11 cellular contexts compared by ENCODE assay signal in genomic region chr6:50635429-50635828, GRCh38.
"Had no signal": no experiment of that assay in that cellular context is flagged by ENCODE, and none has a peak within 500 bp of the region (broad histone marks: within the 10 kb centered on the region; RNA-seq: fewer than 3 reads in every experiment).

No MANE protein-coding gene starts in this region.

- H3K4me3 ChIP-seq: GM23248, GM23338, HAP-1 had no signal

- H3K4me2 ChIP-seq: GM23338 had no signal

- FAIRE-seq: H1, H54 had no signal

- H3K36me3 ChIP-seq: HAP-1 had no signal

- H3K9me3 ChIP-seq: HAP-1 had no signal

- ATAC-seq: GM23338, HCT116 had no signal

- H2AFZ ChIP-seq: GM23248, GM23338 had no signal

- H3K27ac ChIP-seq: GM23248 had no signal

- H3K9ac ChIP-seq: GM23248 had no signal

- DNase-seq: GM23248, GOT3, H7, H9, HCEC 1CT, HFFc6 had no signal

- H3K4me1 ChIP-seq: HAP-1 had no signal
